25 cellular contexts compared by ENCODE assay signal in genomic region chr11:110050201-110050506, GRCh38. TPM values are rescaled to one million over a fixed set of nuclear protein-coding genes. Genes with fewer than 3 reads are reported as not detected.
DNase-seq lines count a peak whose midpoint lies in the region; ATAC-seq and TF ChIP-seq lines count a peak whose summit lies in the region.
"Had no signal": no experiment of that assay in that cellular context is flagged by ENCODE, and none has a peak within 500 bp of the region (broad histone marks: within the 10 kb centered on the region; RNA-seq: fewer than 3 reads in every experiment).

No MANE protein-coding gene starts in this region.

- H3K4me2 ChIP-seq in IMR-90 (ENCODE audit: low read depth, low read length), result no peak overlapping the region
- no peak overlapping the region for H3K4me2 ChIP-seq in neuronal stem cell (ENCODE audit: insufficient read depth, low read length, poor library complexity, severe bottlenecking)
- H3K4me2 ChIP-seq: BLaER1 had no signal

- H3K27me3 Mint-ChIP-seq in stimulated activated naive CD8-positive, alpha-beta T cell treated with anti-CD3 and anti-CD28 coated beads, Interleukin-15, amount 100 ng/mL, for 72 hours, result no peaks in the 10 kb centered on the region

- BruUV-seq in IMR-90 (replicated peaks; lab: Mats Ljungman, UMichigan), result no TSS peak

- ATAC-seq in stimulated activated naive CD8-positive, alpha-beta T cell treated with anti-CD3 and anti-CD28 coated beads, Interleukin-15, amount 100 ng/mL, for 72 hours, result peak; percentile 31
- ATAC-seq in stimulated activated naive CD8-positive, alpha-beta T cell treated with anti-CD3 and anti-CD28 coated beads, Interleukin-15, Interleukin-2, amounts not matched to agents 100 U/mL and 50 U/mL, for 24 hours, result no peak
- ATAC-seq in IMR-90 (ENCODE audit: low read depth), result no peak
- no peak for ATAC-seq in HG03159 (IDR thresholded peaks at IDR 0.05; ENCODE audit: unreplicated experiment)
- no peak for ATAC-seq in HG02870 (IDR thresholded peaks at IDR 0.05; ENCODE audit: unreplicated experiment)
- no peak for ATAC-seq in GM18861 (IDR thresholded peaks at IDR 0.05; ENCODE audit: unreplicated experiment)
- ATAC-seq: GM12878 had no signal

- 90% methylated on average over 5 of the region's 8 CpGs; no CpG with 5 or more reads in 1 of the 2 experiments for WGBS in IMR-90 (ENCODE audit: extremely low coverage in 2 of 2, insufficient read length in 1 of 2), 2 experiments
- WGBS in neuronal stem cell (ENCODE audit: extremely low coverage in 2 of 2, insufficient read length in 2 of 2, insufficient replicate concordance in 1 of 2), 2 donors, result no CpG with 5 or more reads among the region's 8 CpGs

- H3K23ac ChIP-seq in IMR-90 (ENCODE audit: low read depth, low read length) (no peak overlapping the region), neuronal stem cell (ENCODE audit: low read depth, low read length, poor library complexity) (no peak overlapping the region)

- H4K20me1 ChIP-seq in IMR-90 (ENCODE audit: insufficient read depth, low read length), result no peaks in the 10 kb centered on the region
- H4K20me1 ChIP-seq: BLaER1 had no signal

- H3K14ac ChIP-seq in IMR-90 (replicated peaks; ENCODE audit: low read depth, low read length) (no peak overlapping the region), neuronal stem cell (ENCODE audit: low read length) (peak overlapping the region; percentile 56)

- no peak overlapping the region for H3K56ac ChIP-seq in IMR-90 (ENCODE audit: extremely low read depth, insufficient read depth, low read length)

- 0 out of 2 replicates have a peak, but pooled peaks cover 2% of the 10 kb centered on the region for H3K4me1 ChIP-seq in IMR-90 (ENCODE audit: control insufficient read depth, insufficient read depth, low read length)
- H3K4me1 ChIP-seq in neuronal stem cell (ENCODE audit: control insufficient read depth in 2 of 2, insufficient read depth in 1 of 2, low read depth in 1 of 2, low read length in 2 of 2), result no peaks in the 10 kb centered on the region
- H3K4me1 ChIP-seq: BE2C, BLaER1 had no signal

- POLR2A ChIA-PET in IMR-90 (lab: Charles Lee; ENCODE audit: unreplicated experiment), result no interaction called here

- TF ChIP-seq POLR2A in IMR-90 (IDR thresholded peaks at IDR 0.05; ENCODE audit: low read depth, low read length), result no peak

- H3K4ac ChIP-seq in IMR-90 (ENCODE audit: low read depth, low read length) (no peak overlapping the region), neuronal stem cell (ENCODE audit: low read length) (peak overlapping the region; percentile 11)

- dilution Hi-C loops in IMR-90 (cut with HindIII; ENCODE audit: low sequenced_read_pairs, unreplicated experiment), result no loop called here

- H3K9ac ChIP-seq in IMR-90 (ENCODE audit: low read depth, low read length) (no peak overlapping the region), neuronal stem cell (ENCODE audit: low read depth, low read length, poor library complexity) (peak overlapping the region; percentile 60)
- H3K9ac ChIP-seq: BLaER1 had no signal

- peaks cover 17 to 22% of the 10 kb centered on the region in 2 donors for H3K9me3 Mint-ChIP-seq in stimulated activated naive CD8-positive, alpha-beta T cell treated with anti-CD3 and anti-CD28 coated beads, Interleukin-15, amount 100 ng/mL, for 72 hours

- H2BK15ac ChIP-seq in IMR-90 (ENCODE audit: low read depth, low read length), result no peak overlapping the region
- H2BK15ac ChIP-seq in neuronal stem cell (ENCODE audit: low read length), result peak overlapping the region; percentile 64

- peak overlapping the region; percentile 51 for H2AFZ ChIP-seq in IMR-90 (replicated peaks; ENCODE audit: low read length, poor library complexity)
- no peak overlapping the region for H2AFZ ChIP-seq in neuronal stem cell (ENCODE audit: low read length)

- H3K27ac ChIP-seq in IMR-90 (ENCODE audit: insufficient read depth, low read length), result no peak overlapping the region
- no peak overlapping the region for H3K27ac ChIP-seq in neuronal stem cell (replicated peaks; ENCODE audit: low read length)
- H3K27ac ChIP-seq: BLaER1 had no signal

- H3K18ac ChIP-seq in IMR-90 (ENCODE audit: low read depth, low read length), result no peak overlapping the region
- H3K18ac ChIP-seq in neuronal stem cell (ENCODE audit: low read length), result no peak overlapping the region

- CTCF ChIA-PET in IMR-90 (lab: Yijun Ruan, JAX), result interaction anchor here (0.6 kb wide), 1 partner anchor 422 kb away, joined by 5 read pairs; no protein-coding TSS in a partner anchor

- H4K91ac ChIP-seq in IMR-90 (ENCODE audit: insufficient read depth, low read depth, low read length) (no peak overlapping the region), neuronal stem cell (ENCODE audit: low read depth, low read length, poor library complexity) (no peak overlapping the region)

- H3K36me3 ChIP-seq in IMR-90 (ENCODE audit: control insufficient read depth, insufficient read depth, low read length), result no peaks in the 10 kb centered on the region
- H3K36me3 ChIP-seq in neuronal stem cell (replicated peaks in 1 of 2; ENCODE audit: control insufficient read depth in 2 of 2, insufficient read depth in 2 of 2, low read length in 2 of 2), result no peaks in the 10 kb centered on the region
- H3K36me3 ChIP-seq: BE2C, BLaER1 had no signal

- TF ChIP-seq CTCF in IMR-90 (conservative IDR thresholded peaks at IDR 0.05; ENCODE audit: low read depth, low read length), result no peak

- no peak overlapping the region for H2AK9ac ChIP-seq in IMR-90 (replicated peaks; ENCODE audit: low read depth, low read length, poor library complexity)

- no peak for DNase-seq in stimulated activated naive CD8-positive, alpha-beta T cell treated with anti-CD3 and anti-CD28 coated beads, Interleukin-15, amount 100 ng/mL, for 72 hours
- DNase-seq in stimulated activated naive CD8-positive, alpha-beta T cell treated with anti-CD3 and anti-CD28 coated beads, Interleukin-15, Interleukin-2, amounts not matched to agents 100 U/mL and 50 U/mL, for 24 hours, result no peak
- DNase-seq in IMR-90 (no peak), neuronal stem cell (ENCODE audit: low spot score) (no peak)
- DNase-seq: 8988T; ACHN; BE2C; C1 segment of cervical spinal cord; CD4-positive, CD25-positive, alpha-beta regulatory T cell; CD8-positive, alpha-beta memory T cell; COR-L47; DMS 273 treated with DMSO at 0.1 percent for 48 hours; DMS153; DMS53; DMS79; DND-41; EL; GDM1 had no signal

- peaks cover 9% of the 10 kb centered on the region for H3K9me3 ChIP-seq in IMR-90 (ENCODE audit: control insufficient read depth, insufficient read depth, low read length)
- peaks cover 0 to 6% of the 10 kb centered on the region in 2 donors for H3K9me3 ChIP-seq in neuronal stem cell (replicated peaks in 1 of 2; ENCODE audit: control insufficient read depth in 2 of 2, insufficient read depth in 1 of 2, low read depth in 1 of 2, low read length in 2 of 2)
- H3K9me3 ChIP-seq: BE2C had no signal

- H3K79me1 ChIP-seq in IMR-90 (ENCODE audit: low read depth in 1 of 2, low read length in 2 of 2), result no peaks in the 10 kb centered on the region
- H3K79me1 ChIP-seq in neuronal stem cell (ENCODE audit: low read depth, low read length), result peaks cover 2% of the 10 kb centered on the region

- H2BK5ac ChIP-seq in IMR-90 (ENCODE audit: low read depth, low read length, poor library complexity, severe bottlenecking) (no peak overlapping the region), neuronal stem cell (ENCODE audit: low read length) (peak overlapping the region; percentile 75)

- H3K27ac Mint-ChIP-seq in stimulated activated naive CD8-positive, alpha-beta T cell treated with anti-CD3 and anti-CD28 coated beads, Interleukin-15, amount 100 ng/mL, for 72 hours, result no peak overlapping the region
- H3K27ac Mint-ChIP-seq: CD14-positive monocyte; CD4-positive, alpha-beta memory T cell; CD4-positive, CD25-positive, alpha-beta regulatory T cell; CD8-positive, alpha-beta memory T cell had no signal

- no peaks in the 10 kb centered on the region for H3K4me1 Mint-ChIP-seq in stimulated activated naive CD8-positive, alpha-beta T cell treated with anti-CD3 and anti-CD28 coated beads, Interleukin-15, amount 100 ng/mL, for 72 hours
- H3K4me1 Mint-ChIP-seq: CD4-positive, alpha-beta memory T cell; CD4-positive, CD25-positive, alpha-beta regulatory T cell; CD8-positive, alpha-beta memory T cell had no signal

- no peak overlapping the region for H3K4me3 Mint-ChIP-seq in stimulated activated naive CD8-positive, alpha-beta T cell treated with anti-CD3 and anti-CD28 coated beads, Interleukin-15, amount 100 ng/mL, for 72 hours
- H3K4me3 Mint-ChIP-seq: CD14-positive monocyte; CD4-positive, alpha-beta memory T cell; CD4-positive, CD25-positive, alpha-beta regulatory T cell; CD8-positive, alpha-beta memory T cell had no signal

- no peak overlapping the region for H3K4me3 ChIP-seq in IMR-90 (ENCODE audit: insufficient read depth, low read depth, low read length)
- H3K4me3 ChIP-seq in neuronal stem cell (ENCODE audit: low read length in 2 of 2), result no peak overlapping the region
- H3K4me3 ChIP-seq: BLaER1, GM12878 had no signal

- no peaks in the 10 kb centered on the region for H3K9me1 ChIP-seq in IMR-90 (ENCODE audit: insufficient read depth, low read length)

- TF ChIP-seq RAD21 in IMR-90 (IDR thresholded peaks at IDR 0.05; ENCODE audit: low read length), result no peak

- H2BK12ac ChIP-seq in neuronal stem cell (ENCODE audit: low read length), result no peak overlapping the region

- no peak overlapping the region for H2AK5ac ChIP-seq in IMR-90 (ENCODE audit: low read depth, low read length)
- peak overlapping the region; percentile 46 for H2AK5ac ChIP-seq in neuronal stem cell (ENCODE audit: low read depth, low read length)

- intact Hi-C loops in IMR-90 (cut with micrococcal nuclease), result no loop called here

- H4K8ac ChIP-seq in IMR-90 (ENCODE audit: low read depth in 2 of 2, low read length in 2 of 2) (no peak overlapping the region), neuronal stem cell (ENCODE audit: low read depth, low read length) (peak overlapping the region; percentile 43)

- in situ Hi-C loops in IMR-90 (cut with MboI; ENCODE audit: low sequenced_read_pairs), result no loop called here

- H2BK120ac ChIP-seq in IMR-90 (ENCODE audit: low read depth, low read length) (no peak overlapping the region), neuronal stem cell (ENCODE audit: low read depth, low read length) (no peak overlapping the region)

- H2BK20ac ChIP-seq in IMR-90 (ENCODE audit: low read depth, low read length), result no peak overlapping the region

- H4K5ac ChIP-seq in IMR-90 (ENCODE audit: low read depth, low read length), result no peak overlapping the region

- no peaks in the 10 kb centered on the region for H3K27me3 ChIP-seq in IMR-90 (ENCODE audit: control insufficient read depth, insufficient read depth, low read length)
- no peaks in the 10 kb centered on the region for H3K27me3 ChIP-seq in neuronal stem cell (ENCODE audit: control insufficient read depth in 3 of 3, insufficient read depth in 3 of 3, low read depth in 1 of 3, low read length in 3 of 3)
- H3K27me3 ChIP-seq: BLaER1 had no signal

RNA-seq across cellular contexts. Expression of gene ZC3H12C, which starts 43.0 kb away (rescaled TPM):
- total RNA-seq in IMR-90 (2012; rRNA removed), result 14.2 and 15.8 TPM in 2 replicates
- 4.2 and 4.7 TPM in 2 replicates for polyA plus RNA-seq in IMR-90 (2012; rRNA removed)
- polyA plus RNA-seq in IMR-90 (2012; cell fraction: cytosol; rRNA removed), result 1.7 and 2.2 TPM in 2 replicates
- polyA plus RNA-seq in IMR-90 (2012; cell fraction: nucleus; rRNA removed; ENCODE audit: low replicate concordance), result 5.2 and 12.8 TPM in 2 replicates
- 5.4 TPM for polyA plus RNA-seq in neuronal stem cell (2013, experiment 1 of 2)
- 5.8 TPM for polyA plus RNA-seq in neuronal stem cell (2013, experiment 2 of 2)
- polyA plus RNA-seq: CD4-positive, alpha-beta memory T cell; CD8-positive, alpha-beta memory T cell had no signal
